In the genomic region with DNA sequence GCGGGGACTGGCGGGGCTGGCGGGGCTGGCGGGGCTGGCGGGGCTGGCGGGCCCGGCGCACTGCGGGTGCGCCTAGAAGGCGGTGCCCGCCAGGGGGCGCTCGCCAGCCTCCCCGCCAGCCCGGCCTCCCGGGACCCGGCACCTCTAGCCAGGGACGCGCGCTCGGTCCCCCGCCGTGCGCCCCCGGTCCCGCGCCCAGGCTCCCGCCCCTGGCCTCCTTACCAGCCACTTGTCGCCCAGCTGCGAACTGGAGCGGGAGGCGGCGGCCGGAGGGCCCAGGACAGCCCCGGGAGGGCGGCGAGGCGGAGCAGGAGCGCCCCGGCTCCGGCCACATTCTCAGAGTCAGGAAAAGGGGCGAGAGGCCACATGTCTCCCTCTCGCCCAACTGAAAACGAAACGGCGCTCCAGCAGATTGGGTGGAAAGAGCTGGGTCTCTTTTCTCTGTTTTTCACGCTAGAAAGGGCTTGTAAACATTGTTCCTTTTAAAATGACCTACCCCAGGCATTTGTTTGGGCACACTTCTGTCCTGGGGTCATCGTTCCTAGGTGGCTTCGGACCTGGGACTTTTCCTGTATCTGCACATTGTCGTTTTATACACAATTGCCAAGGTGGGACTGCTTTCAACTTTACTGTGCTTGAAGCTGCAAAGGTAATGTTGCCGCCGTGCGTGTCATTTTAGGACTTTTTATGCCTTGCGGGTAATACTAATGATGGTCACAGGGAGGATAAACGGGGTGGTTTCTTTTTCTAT, we compare ENCODE assay signal across 1 cellular context.
TF ChIP-seq lines count a peak whose summit lies in the region.

No MANE protein-coding gene starts in this region.

TF ChIP-seq in HEK293, 187 proteins besides CTCF, POLR2A, EP300 and RAD21 (continued from another document):
- TF ChIP-seq, protein P1, sequence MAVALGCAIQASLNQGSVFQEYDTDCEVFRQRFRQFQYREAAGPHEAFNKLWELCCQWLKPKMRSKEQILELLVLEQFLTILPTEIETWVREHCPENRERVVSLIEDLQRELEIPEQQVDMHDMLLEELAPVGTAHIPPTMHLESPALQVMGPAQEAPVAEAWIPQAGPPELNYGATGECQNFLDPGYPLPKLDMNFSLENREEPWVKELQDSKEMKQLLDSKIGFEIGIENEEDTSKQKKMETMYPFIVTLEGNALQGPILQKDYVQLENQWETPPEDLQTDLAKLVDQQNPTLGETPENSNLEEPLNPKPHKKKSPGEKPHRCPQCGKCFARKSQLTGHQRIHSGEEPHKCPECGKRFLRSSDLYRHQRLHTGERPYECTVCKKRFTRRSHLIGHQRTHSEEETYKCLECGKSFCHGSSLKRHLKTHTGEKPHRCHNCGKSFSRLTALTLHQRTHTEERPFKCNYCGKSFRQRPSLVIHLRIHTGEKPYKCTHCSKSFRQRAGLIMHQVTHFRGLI (tag by site-specific recombination; IDR thresholded peaks at IDR 0.05) = peak; percentile 49; the same call in 1 of the 2 replicates
- TF ChIP-seq ZNF2 (tag by site-specific recombination; IDR thresholded peaks at IDR 0.05) (0 out of 2 replicates have a peak, but pooled peaks have one; percentile 14), ZFP69B (tag by site-specific recombination; IDR thresholded peaks at IDR 0.05) (0 out of 2 replicates have a peak, but pooled peaks have one; percentile 34), ZNF335 (tag by site-specific recombination; conservative IDR thresholded peaks at IDR 0.05) (peak; percentile 97), ZNF660 (tag by site-specific recombination; IDR thresholded peaks at IDR 0.05) (peak; percentile 40), ZFHX2 (tag by site-specific recombination; conservative IDR thresholded peaks at IDR 0.05) (peak; percentile 43; the same call in 1 of the 2 replicates), GLIS1 (tag by site-specific recombination; IDR thresholded peaks at IDR 0.05) (peak; percentile 71), ZNF184 (tag by site-specific recombination; IDR thresholded peaks at IDR 0.05) (0 out of 2 replicates have a peak, but pooled peaks have one; percentile 13), ZEB2 (tag by site-specific recombination; IDR thresholded peaks at IDR 0.05) (peak; percentile 21; the same call in 1 of the 2 replicates), EGR2 (tag by site-specific recombination; IDR thresholded peaks at IDR 0.05; ENCODE audit: low read depth) (no peak), ZNF561 (tag by site-specific recombination; IDR thresholded peaks at IDR 0.05; ENCODE audit: borderline replicate concordance) (peak; percentile 81; the same call in 1 of the 2 replicates)
- TF ChIP-seq, protein P2, sequence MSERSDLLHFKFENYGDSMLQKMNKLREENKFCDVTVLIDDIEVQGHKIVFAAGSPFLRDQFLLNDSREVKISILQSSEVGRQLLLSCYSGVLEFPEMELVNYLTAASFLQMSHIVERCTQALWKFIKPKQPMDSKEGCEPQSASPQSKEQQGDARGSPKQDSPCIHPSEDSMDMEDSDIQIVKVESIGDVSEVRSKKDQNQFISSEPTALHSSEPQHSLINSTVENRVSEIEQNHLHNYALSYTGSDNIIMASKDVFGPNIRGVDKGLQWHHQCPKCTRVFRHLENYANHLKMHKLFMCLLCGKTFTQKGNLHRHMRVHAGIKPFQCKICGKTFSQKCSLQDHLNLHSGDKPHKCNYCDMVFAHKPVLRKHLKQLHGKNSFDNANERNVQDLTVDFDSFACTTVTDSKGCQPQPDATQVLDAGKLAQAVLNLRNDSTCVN (tag by site-specific recombination; optimal IDR thresholded peaks at IDR 0.05) = peak; percentile 75
- TF ChIP-seq, protein P3, sequence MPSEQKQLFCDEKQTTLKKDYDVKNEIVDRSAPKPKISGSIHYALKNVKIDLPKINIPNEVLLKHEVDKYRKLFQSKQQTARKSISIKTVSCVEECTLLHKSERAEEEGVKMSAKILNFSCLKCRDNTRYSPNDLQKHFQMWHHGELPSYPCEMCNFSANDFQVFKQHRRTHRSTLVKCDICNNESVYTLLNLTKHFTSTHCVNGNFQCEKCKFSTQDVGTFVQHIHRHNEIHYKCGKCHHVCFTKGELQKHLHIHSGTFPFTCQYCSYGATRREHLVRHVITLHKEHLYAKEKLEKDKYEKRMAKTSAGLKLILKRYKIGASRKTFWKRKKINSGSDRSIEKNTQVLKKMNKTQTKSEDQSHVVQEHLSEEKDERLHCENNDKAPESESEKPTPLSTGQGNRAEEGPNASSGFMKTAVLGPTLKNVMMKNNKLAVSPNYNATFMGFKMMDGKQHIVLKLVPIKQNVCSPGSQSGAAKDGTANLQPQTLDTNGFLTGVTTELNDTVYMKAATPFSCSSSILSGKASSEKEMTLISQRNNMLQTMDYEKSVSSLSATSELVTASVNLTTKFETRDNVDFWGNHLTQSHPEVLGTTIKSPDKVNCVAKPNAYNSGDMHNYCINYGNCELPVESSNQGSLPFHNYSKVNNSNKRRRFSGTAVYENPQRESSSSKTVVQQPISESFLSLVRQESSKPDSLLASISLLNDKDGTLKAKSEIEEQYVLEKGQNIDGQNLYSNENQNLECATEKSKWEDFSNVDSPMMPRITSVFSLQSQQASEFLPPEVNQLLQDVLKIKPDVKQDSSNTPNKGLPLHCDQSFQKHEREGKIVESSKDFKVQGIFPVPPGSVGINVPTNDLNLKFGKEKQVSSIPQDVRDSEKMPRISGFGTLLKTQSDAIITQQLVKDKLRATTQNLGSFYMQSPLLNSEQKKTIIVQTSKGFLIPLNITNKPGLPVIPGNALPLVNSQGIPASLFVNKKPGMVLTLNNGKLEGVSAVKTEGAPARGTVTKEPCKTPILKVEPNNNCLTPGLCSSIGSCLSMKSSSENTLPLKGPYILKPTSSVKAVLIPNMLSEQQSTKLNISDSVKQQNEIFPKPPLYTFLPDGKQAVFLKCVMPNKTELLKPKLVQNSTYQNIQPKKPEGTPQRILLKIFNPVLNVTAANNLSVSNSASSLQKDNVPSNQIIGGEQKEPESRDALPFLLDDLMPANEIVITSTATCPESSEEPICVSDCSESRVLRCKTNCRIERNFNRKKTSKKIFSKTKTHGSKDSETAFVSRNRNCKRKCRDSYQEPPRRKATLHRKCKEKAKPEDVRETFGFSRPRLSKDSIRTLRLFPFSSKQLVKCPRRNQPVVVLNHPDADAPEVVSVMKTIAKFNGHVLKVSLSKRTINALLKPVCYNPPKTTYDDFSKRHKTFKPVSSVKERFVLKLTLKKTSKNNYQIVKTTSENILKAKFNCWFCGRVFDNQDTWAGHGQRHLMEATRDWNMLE (tag by site-specific recombination; conservative IDR thresholded peaks at IDR 0.05; ENCODE audit: low read depth) = 0 out of 2 replicates have a peak, but pooled peaks have one; percentile 28
- TF ChIP-seq, protein P4, sequence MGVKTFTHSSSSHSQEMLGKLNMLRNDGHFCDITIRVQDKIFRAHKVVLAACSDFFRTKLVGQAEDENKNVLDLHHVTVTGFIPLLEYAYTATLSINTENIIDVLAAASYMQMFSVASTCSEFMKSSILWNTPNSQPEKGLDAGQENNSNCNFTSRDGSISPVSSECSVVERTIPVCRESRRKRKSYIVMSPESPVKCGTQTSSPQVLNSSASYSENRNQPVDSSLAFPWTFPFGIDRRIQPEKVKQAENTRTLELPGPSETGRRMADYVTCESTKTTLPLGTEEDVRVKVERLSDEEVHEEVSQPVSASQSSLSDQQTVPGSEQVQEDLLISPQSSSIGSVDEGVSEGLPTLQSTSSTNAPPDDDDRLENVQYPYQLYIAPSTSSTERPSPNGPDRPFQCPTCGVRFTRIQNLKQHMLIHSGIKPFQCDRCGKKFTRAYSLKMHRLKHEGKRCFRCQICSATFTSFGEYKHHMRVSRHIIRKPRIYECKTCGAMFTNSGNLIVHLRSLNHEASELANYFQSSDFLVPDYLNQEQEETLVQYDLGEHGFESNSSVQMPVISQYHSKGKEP (tag by site-specific recombination; IDR thresholded peaks at IDR 0.05) = no peak
TF ChIP-seq in HEK293: peak in this region for 25.
